In the genomic region with DNA sequence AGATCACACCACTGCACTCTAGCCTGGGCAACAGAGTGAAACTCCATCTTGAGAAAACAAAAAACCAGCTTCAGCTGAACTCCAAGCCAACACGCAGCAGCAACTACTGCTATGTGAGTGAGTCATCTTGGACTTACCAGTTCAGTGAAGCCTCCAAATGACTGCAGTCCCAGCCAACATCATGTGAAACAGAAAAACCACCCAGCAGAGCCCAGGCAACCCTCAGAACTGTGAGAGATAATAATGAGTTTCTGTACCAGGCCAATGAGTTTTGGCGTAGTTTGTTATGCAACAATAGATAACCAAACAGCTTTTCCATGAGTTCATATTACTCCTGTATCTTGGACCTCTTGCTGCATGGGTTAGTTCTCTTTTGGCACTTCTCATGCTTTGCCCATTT, we compare ENCODE assay signal across 12 cellular contexts. TPM values are rescaled to one million over a fixed set of nuclear protein-coding genes. Genes with fewer than 3 reads are reported as not detected.
A peak's percentile ranks its signal among the peaks of the same experiment; 100 is the strongest.
DNase-seq lines count a peak whose midpoint lies in the region; ATAC-seq and TF ChIP-seq lines count a peak whose summit lies in the region.
"Had no signal": no experiment of that assay in that cellular context is flagged by ENCODE, and none has a peak within 500 bp of the region (broad histone marks: within the 10 kb centered on the region; RNA-seq: fewer than 3 reads in every experiment).

No MANE protein-coding gene starts in this region.

- WGBS in sigmoid colon, 2 donors, result 90 to 94% methylated on average over 2 of the region's 2 CpGs
- WGBS in upper lobe of left lung, 2 donors, result 98 to 100% methylated on average over 2 of the region's 2 CpGs

- peaks cover 74% of the 10 kb centered on the region for H3K36me3 Mint-ChIP-seq in activated CD4-positive, alpha-beta T cell treated with anti-CD3 and anti-CD28 coated beads, Interleukin-2, amount 10 ng/mL, durations not matched to agents 24 days and 14 days (ENCODE audit: low read depth)

- H3K4me1 ChIP-seq in sigmoid colon (peaks cover 0 to 25% (median 17%) of the 10 kb centered on the region in 4 donors), upper lobe of left lung (peaks cover 25 to 32% (median 28%) of the 10 kb centered on the region in 4 donors)

- no peaks in the 10 kb centered on the region for H3K27me3 Mint-ChIP-seq in activated CD4-positive, alpha-beta T cell treated with anti-CD3 and anti-CD28 coated beads, Interleukin-2, amount 10 ng/mL, durations not matched to agents 24 days and 14 days
- no peaks in the 10 kb centered on the region for H3K27me3 Mint-ChIP-seq in stimulated activated naive CD8-positive, alpha-beta T cell treated with anti-CD3 and anti-CD28 coated beads, Interleukin-15, amount 100 ng/mL, for 72 hours

- no peak for TF ChIP-seq EP300 in sigmoid colon (IDR thresholded peaks at IDR 0.05)
- TF ChIP-seq EP300 in upper lobe of left lung (IDR thresholded peaks at IDR 0.05), result no peak

- intact Hi-C loops in activated CD4-positive, alpha-beta T cell treated with anti-CD3 and anti-CD28 coated beads, Interleukin-2, amount 10 ng/mL, durations not matched to agents 24 days and 14 days (cut with micrococcal nuclease), result no loop called here
- intact Hi-C loops in sigmoid colon (cut with DNase I), result no loop called here

- H3K9me3 Mint-ChIP-seq in activated CD4-positive, alpha-beta T cell treated with anti-CD3 and anti-CD28 coated beads, Interleukin-2, amount 10 ng/mL, durations not matched to agents 24 days and 14 days, result peaks cover 13% of the 10 kb centered on the region
- peaks cover 14 to 23% of the 10 kb centered on the region in 2 donors for H3K9me3 Mint-ChIP-seq in stimulated activated naive CD8-positive, alpha-beta T cell treated with anti-CD3 and anti-CD28 coated beads, Interleukin-15, amount 100 ng/mL, for 72 hours

- peak overlapping the region; percentile 93 for H3K27ac Mint-ChIP-seq in activated CD4-positive, alpha-beta T cell treated with anti-CD3 and anti-CD28 coated beads, Interleukin-2, amount 10 ng/mL, durations not matched to agents 24 days and 14 days
- no peak overlapping the region for H3K27ac Mint-ChIP-seq in stimulated activated naive CD8-positive, alpha-beta T cell treated with anti-CD3 and anti-CD28 coated beads, Interleukin-15, amount 100 ng/mL, for 72 hours

- H3K27me3 ChIP-seq in sigmoid colon (no peaks in the 10 kb centered on the region), upper lobe of left lung (no peaks in the 10 kb centered on the region)
- H3K27me3 ChIP-seq: left lung had no signal

- peaks cover 2 to 37% (median 5%) of the 10 kb centered on the region in 4 donors for H3K36me3 ChIP-seq in sigmoid colon
- H3K36me3 ChIP-seq in upper lobe of left lung, result peaks cover 5 to 29% (median 10%) of the 10 kb centered on the region in 4 donors

- peaks cover 50% of the 10 kb centered on the region for H3K4me1 Mint-ChIP-seq in activated CD4-positive, alpha-beta T cell treated with anti-CD3 and anti-CD28 coated beads, Interleukin-2, amount 10 ng/mL, durations not matched to agents 24 days and 14 days
- H3K4me1 Mint-ChIP-seq in stimulated activated naive CD8-positive, alpha-beta T cell treated with anti-CD3 and anti-CD28 coated beads, Interleukin-15, amount 100 ng/mL, for 72 hours, result peaks cover 69% of the 10 kb centered on the region

- DNase-seq in activated naive CD4-positive, alpha-beta T cell treated with Interleukin-2 at 50 U/mL for 16 hours, result peak; percentile 47
- DNase-seq in activated naive CD4-positive, alpha-beta T cell (lab: John Stamatoyannopoulos, UW), result no peak
- DNase-seq in activated CD4-positive, alpha-beta T cell treated with anti-CD3 and anti-CD28 coated beads, Interleukin-2, amount 10 ng/mL, durations not matched to agents 24 days and 14 days, result peak; percentile 70
- DNase-seq in epithelial cell of esophagus (ENCODE audit: low read depth), result peak; percentile 69
- peak in 1 of 2 donors; percentile 51 for DNase-seq in stimulated activated naive CD8-positive, alpha-beta T cell treated with anti-CD3 and anti-CD28 coated beads, Interleukin-15, amount 100 ng/mL, for 72 hours
- no peak for DNase-seq in sigmoid colon
- DNase-seq in CD1c-positive myeloid dendritic cell (ENCODE audit: extremely low spot score), result no peak
- no peak for DNase-seq in upper lobe of left lung
- DNase-seq: amniotic stem cell, left lung, NCI-H1417, right cardiac atrium had no signal

- peak overlapping the region; percentile 32 for H3K4me3 Mint-ChIP-seq in activated CD4-positive, alpha-beta T cell treated with anti-CD3 and anti-CD28 coated beads, Interleukin-2, amount 10 ng/mL, durations not matched to agents 24 days and 14 days
- no peak overlapping the region for H3K4me3 Mint-ChIP-seq in stimulated activated naive CD8-positive, alpha-beta T cell treated with anti-CD3 and anti-CD28 coated beads, Interleukin-15, amount 100 ng/mL, for 72 hours

- H3K4me3 ChIP-seq in epithelial cell of esophagus (ENCODE audit: low read length) (no peak overlapping the region), sigmoid colon (no peak overlapping the region), upper lobe of left lung (no peak overlapping the region)
- H3K4me3 ChIP-seq: left lung had no signal

- TF ChIP-seq CTCF in epithelial cell of esophagus (IDR thresholded peaks at IDR 0.05; ENCODE audit: insufficient read depth, low read depth, low read length, missing control alignments) (no peak), sigmoid colon (IDR thresholded peaks at IDR 0.05) (no peak), upper lobe of left lung (IDR thresholded peaks at IDR 0.05) (no peak)

- H3K27ac ChIP-seq in sigmoid colon, result no peak overlapping the region
- H3K27ac ChIP-seq in upper lobe of left lung, result peak overlapping the region in 1 of 4 donors; percentile 90

- TF ChIP-seq POLR2A in sigmoid colon (IDR thresholded peaks at IDR 0.05) (no peak), upper lobe of left lung (IDR thresholded peaks at IDR 0.05) (no peak)

- H3K9me3 ChIP-seq in sigmoid colon (no peaks in the 10 kb centered on the region), upper lobe of left lung (no peaks in the 10 kb centered on the region)
- H3K9me3 ChIP-seq: left lung had no signal

- ATAC-seq in stimulated activated naive CD8-positive, alpha-beta T cell treated with anti-CD3 and anti-CD28 coated beads, Interleukin-15, amount 100 ng/mL, for 72 hours, result peak; percentile 89
- ATAC-seq in upper lobe of left lung (ENCODE audit: low FRiP score in 2 of 2), result no peak
- ATAC-seq: left lung, right cardiac atrium had no signal

RNA-seq across cellular contexts. Expression of a gene that starts 23.3 kb away (rescaled TPM):
- total RNA-seq in activated CD4-positive, alpha-beta T cell treated with anti-CD3 and anti-CD28 coated beads, Interleukin-2, amount 10 ng/mL, durations not matched to agents 24 days and 14 days, result 61.1 TPM in 2 replicates
- total RNA-seq in sigmoid colon, result 10 to 100 TPM; 39.1 to 54.3 (median 45.2) TPM
- polyA plus RNA-seq in sigmoid colon, result 10 to 100 TPM in 2 of 3 donors, 1 to 10 TPM in 1; 6.9 to 24.7 (median 13.8) TPM
- total RNA-seq in upper lobe of left lung, result 100 to 1,000 TPM in 1 of 6 donors, 10 to 100 TPM in 5; 38.8 to 103 (median 62.7) TPM

RNA-seq across cellular contexts. Expression of a gene that starts 25.2 kb away (rescaled TPM):
- 32.4 and 34.3 TPM in 2 replicates for total RNA-seq in activated CD4-positive, alpha-beta T cell treated with anti-CD3 and anti-CD28 coated beads, Interleukin-2, amount 10 ng/mL, durations not matched to agents 24 days and 14 days
- 1 to 10 TPM; 3.2 to 8.4 (median 3.9) TPM for total RNA-seq in sigmoid colon
- polyA plus RNA-seq in sigmoid colon, result 10 to 100 TPM in 1 of 3 donors, 1 to 10 TPM in 2; 2.1 to 15.0 (median 3.0) TPM
- 10 to 100 TPM in 5 of 6 donors, 1 to 10 TPM in 1; 2.1 to 21.8 (median 15.0) TPM for total RNA-seq in upper lobe of left lung

RNA-seq across cellular contexts. Expression of a gene that starts 30.5 kb away (rescaled TPM):
- 109 and 111 TPM in 2 replicates for total RNA-seq in activated CD4-positive, alpha-beta T cell treated with anti-CD3 and anti-CD28 coated beads, Interleukin-2, amount 10 ng/mL, durations not matched to agents 24 days and 14 days
- total RNA-seq in sigmoid colon (10 to 100 TPM; 38.5 to 72.5 (median 52.4) TPM), upper lobe of left lung (100 to 1,000 TPM in 2 of 6 donors, 10 to 100 TPM in 4; 75.4 to 211 (median 85.8) TPM)
- 10 to 100 TPM; 27.3 to 91.8 (median 36.6) TPM for polyA plus RNA-seq in sigmoid colon

Comparison
In these comparisons a context has a peak if more than half of its experiments do, and no peak if none do; other contexts are left out.
1. DNase-seq: peak in activated naive CD4-positive, alpha-beta T cell treated with Interleukin-2 at 50 U/mL for 16 hours (single experiment), activated CD4-positive, alpha-beta T cell treated with anti-CD3 and anti-CD28 coated beads, Interleukin-2, amount 10 ng/mL, durations not matched to agents 24 days and 14 days (single experiment) and epithelial cell of esophagus (single experiment); none in activated naive CD4-positive, alpha-beta T cell (0 of 4), sigmoid colon (single experiment), CD1c-positive myeloid dendritic cell (single experiment) and upper lobe of left lung (0 of 2).